In the genomic region with DNA sequence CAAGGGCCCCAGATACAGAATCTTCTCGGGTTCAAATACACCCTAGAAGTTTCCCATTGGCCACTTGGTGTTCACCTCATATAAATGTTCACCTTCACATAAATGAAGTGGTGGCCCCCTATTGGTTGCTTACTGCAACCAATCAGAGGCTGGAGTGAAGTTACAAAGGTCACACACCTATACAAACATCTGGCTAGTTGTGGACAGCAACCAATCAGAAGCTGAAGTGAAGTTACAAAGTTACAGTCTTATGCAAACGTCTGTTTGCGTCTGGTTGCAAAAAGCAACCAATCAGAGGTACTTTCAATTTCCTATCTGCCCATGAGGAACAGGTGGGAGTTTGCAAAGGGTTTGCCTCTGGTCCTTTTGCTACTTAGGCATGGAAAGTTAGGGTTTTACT, we compare ENCODE assay signal across 19 cellular contexts.
"Had no signal": no experiment of that assay in that cellular context is flagged by ENCODE, and none has a peak within 500 bp of the region (broad histone marks: within the 10 kb centered on the region; RNA-seq: fewer than 3 reads in every experiment).

No MANE protein-coding gene starts in this region.

- DNase-seq: activated B cell treated with CpG ODN at 0.5 μM for 24 hours; activated CD4-positive, alpha-beta memory T cell treated with anti-CD3 and anti-CD28 coated beads for 36 hours; activated CD4-positive, alpha-beta T cell treated with anti-CD3 and anti-CD28 coated beads for 4 hours; activated naive CD4-positive, alpha-beta T cell; activated naive CD8-positive, alpha-beta T cell treated with anti-CD3 and anti-CD28 coated beads for 36 hours; amniotic stem cell; central memory CD4-positive, alpha-beta T cell; colonic mucosa; heart right ventricle; immature natural killer cell; posterior cingulate gyrus; retina; stimulated activated naive B cell treated with anti-CD40 and anti-IgM and Interleukin-4, amounts not matched to agents 10 μg/mL and 1 μg/mL and 100 μg/mL, for 72 hours; upper lobe of right lung had no signal

- H3K27ac ChIP-seq: colonic mucosa, gastroesophageal sphincter, heart right ventricle, upper lobe of right lung had no signal

- H3K27ac Mint-ChIP-seq: activated B cell treated with CpG ODN at 0.5 μM for 24 hours; activated CD4-positive, alpha-beta memory T cell treated with anti-CD3 and anti-CD28 coated beads for 36 hours; activated naive CD8-positive, alpha-beta T cell treated with anti-CD3 and anti-CD28 coated beads for 36 hours; immature natural killer cell; memory B cell; nephron; stimulated activated naive B cell treated with anti-CD40 and anti-IgM and Interleukin-4, amounts not matched to agents 10 μg/mL and 1 μg/mL and 100 μg/mL, for 72 hours had no signal

- H3K9me3 Mint-ChIP-seq: activated B cell treated with CpG ODN at 0.5 μM for 24 hours; activated CD4-positive, alpha-beta memory T cell treated with anti-CD3 and anti-CD28 coated beads for 36 hours; memory B cell; nephron had no signal

- H3K4me1 Mint-ChIP-seq: activated B cell treated with CpG ODN at 0.5 μM for 24 hours; activated naive CD8-positive, alpha-beta T cell treated with anti-CD3 and anti-CD28 coated beads for 36 hours; immature natural killer cell; memory B cell; stimulated activated naive B cell treated with anti-CD40 and anti-IgM and Interleukin-4, amounts not matched to agents 10 μg/mL and 1 μg/mL and 100 μg/mL, for 72 hours had no signal

- ATAC-seq: esophagus mucosa; gastroesophageal sphincter; heart right ventricle; stimulated activated naive B cell treated with anti-CD40 and anti-IgM and Interleukin-4, amounts not matched to agents 10 μg/mL and 1 μg/mL and 100 μg/mL, for 72 hours; upper lobe of right lung had no signal

- H3K4me3 Mint-ChIP-seq: activated B cell treated with CpG ODN at 0.5 μM for 24 hours; activated CD4-positive, alpha-beta memory T cell treated with anti-CD3 and anti-CD28 coated beads for 36 hours; activated naive CD8-positive, alpha-beta T cell treated with anti-CD3 and anti-CD28 coated beads for 36 hours; immature natural killer cell; memory B cell; nephron; stimulated activated naive B cell treated with anti-CD40 and anti-IgM and Interleukin-4, amounts not matched to agents 10 μg/mL and 1 μg/mL and 100 μg/mL, for 72 hours had no signal

- H3K4me1 ChIP-seq: colonic mucosa, gastroesophageal sphincter, heart right ventricle, upper lobe of right lung had no signal

- H3K36me3 ChIP-seq: colonic mucosa, gastroesophageal sphincter, heart right ventricle, upper lobe of right lung had no signal

- H3K9me3 ChIP-seq: colonic mucosa, gastroesophageal sphincter, heart right ventricle, upper lobe of right lung had no signal

- H3K27me3 ChIP-seq: colonic mucosa, gastroesophageal sphincter, heart right ventricle, upper lobe of right lung had no signal

- H3K36me3 Mint-ChIP-seq: activated CD4-positive, alpha-beta memory T cell treated with anti-CD3 and anti-CD28 coated beads for 36 hours; activated naive CD8-positive, alpha-beta T cell treated with anti-CD3 and anti-CD28 coated beads for 36 hours; immature natural killer cell; memory B cell; stimulated activated naive B cell treated with anti-CD40 and anti-IgM and Interleukin-4, amounts not matched to agents 10 μg/mL and 1 μg/mL and 100 μg/mL, for 72 hours had no signal

- FAIRE-seq: endometrium had no signal

- H3K27me3 Mint-ChIP-seq: activated B cell treated with CpG ODN at 0.5 μM for 24 hours; activated CD4-positive, alpha-beta memory T cell treated with anti-CD3 and anti-CD28 coated beads for 36 hours; activated naive CD8-positive, alpha-beta T cell treated with anti-CD3 and anti-CD28 coated beads for 36 hours; memory B cell; stimulated activated naive B cell treated with anti-CD40 and anti-IgM and Interleukin-4, amounts not matched to agents 10 μg/mL and 1 μg/mL and 100 μg/mL, for 72 hours had no signal

- H3K4me3 ChIP-seq: colonic mucosa, gastroesophageal sphincter, heart right ventricle, upper lobe of right lung had no signal
